In the genomic region with DNA sequence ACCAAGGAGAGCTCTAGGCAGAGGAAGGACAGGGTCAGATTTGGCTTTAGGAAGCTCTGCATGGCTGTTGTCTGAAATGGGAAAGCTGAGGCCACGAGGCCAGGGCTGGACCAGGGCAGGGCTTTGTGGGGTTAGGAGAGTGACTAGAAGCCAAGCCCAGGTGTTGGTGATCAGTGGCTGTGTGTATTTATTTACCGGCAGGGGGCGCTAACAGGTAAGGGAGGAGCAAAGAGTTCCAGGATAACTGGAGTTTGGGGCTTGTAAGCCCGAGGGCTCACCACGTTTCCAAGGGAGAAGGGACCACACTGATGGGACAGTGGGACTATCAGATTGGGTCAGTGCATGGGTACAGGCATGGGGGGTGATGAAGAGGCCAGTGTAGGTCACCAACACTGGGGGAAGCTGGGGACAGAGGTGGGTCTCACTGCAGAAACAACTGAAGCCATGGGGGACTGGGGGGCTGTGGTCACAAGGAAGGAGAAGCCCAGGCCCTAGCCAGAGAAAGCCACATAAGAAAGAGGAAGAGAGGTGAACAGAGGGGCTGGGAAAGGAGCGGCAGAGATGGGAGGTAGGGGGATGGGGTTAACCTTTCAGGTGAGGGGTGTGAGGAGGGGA, we compare ENCODE assay signal across 8 cellular contexts. TPM values are rescaled to one million over a fixed set of nuclear protein-coding genes. Genes with fewer than 3 reads are reported as not detected.
DNase-seq lines count a peak whose midpoint lies in the region; ATAC-seq and TF ChIP-seq lines count a peak whose summit lies in the region.

No MANE protein-coding gene starts in this region.

- WGBS in transverse colon (ENCODE audit: low coverage in 1 of 2), 2 donors, result 0 to 20% methylated on average over 3 to 6 of the region's 6 CpGs

- peaks cover 6% of the 10 kb centered on the region for H3K36me3 ChIP-seq in H7 (replicated peaks; ENCODE audit: control insufficient read depth, insufficient read depth, low read length)
- H3K36me3 ChIP-seq in mucosa of descending colon (ENCODE audit: low read depth), result no peaks in the 10 kb centered on the region
- no peaks in the 10 kb centered on the region for H3K36me3 ChIP-seq in transverse colon

- no peaks in the 10 kb centered on the region for H3K27me3 ChIP-seq in H7 (ENCODE audit: control insufficient read depth, insufficient read depth, low read length)
- H3K27me3 ChIP-seq in transverse colon, result no peaks in the 10 kb centered on the region

- no peak overlapping the region for H3K27ac ChIP-seq in transverse colon

- TF ChIP-seq CTCF in mucosa of descending colon (IDR thresholded peaks at IDR 0.05) (peak; percentile 52), transverse colon (IDR thresholded peaks at IDR 0.05) (peak; percentile 73 to 85 (median 76))

- H3K9me3 ChIP-seq in mucosa of descending colon (no peaks in the 10 kb centered on the region), transverse colon (no peaks in the 10 kb centered on the region)

- DNase-seq in CD1c-positive myeloid dendritic cell (ENCODE audit: extremely low spot score), result peak; percentile 75
- peak; percentile 95 for DNase-seq in H7
- peak; percentile 74 to 90 for DNase-seq in NCI-H526 (lab: John Stamatoyannopoulos, UW)
- DNase-seq in activated CD4-positive, alpha-beta T cell treated with anti-CD3 and anti-CD28 coated beads for 48 hours, result peak; percentile 67
- DNase-seq in dermis blood vessel endothelial cell, result peak; percentile 82
- peak in 1 of 3 donors; percentile 51 for DNase-seq in mucosa of descending colon
- DNase-seq in transverse colon, result peak; percentile 56

- H3K4me3 ChIP-seq in H7 (ENCODE audit: insufficient read depth, low read depth, low read length) (no peak overlapping the region), mucosa of descending colon (no peak overlapping the region), transverse colon (no peak overlapping the region)

- ATAC-seq in mucosa of descending colon, result peak; percentile 47
- ATAC-seq in HG03196 (IDR thresholded peaks at IDR 0.05; ENCODE audit: unreplicated experiment), result no peak

- H3K4me1 ChIP-seq in mucosa of descending colon (ENCODE audit: low read depth), result peaks cover 10% of the 10 kb centered on the region
- peaks cover 14 to 17% (median 16%) of the 10 kb centered on the region in 4 donors for H3K4me1 ChIP-seq in transverse colon

- no peak for TF ChIP-seq EP300 in transverse colon (IDR thresholded peaks at IDR 0.05; ENCODE audit: low read depth)

- in situ Hi-C loops in transverse colon (cut with MboI; ENCODE audit: low pct_ligation_motif_present in 1 of 4, low pct_unique_long_range_greater_than_20kb in 1 of 4, low sequenced_read_pairs in 3 of 4), result no loop called here

- TF ChIP-seq POLR2A in transverse colon (IDR thresholded peaks at IDR 0.05), result no peak

- intact Hi-C loops in mucosa of descending colon (cut with DNase I, micrococcal nuclease), result no loop called here
- intact Hi-C loops in transverse colon (cut with DNase I; ENCODE audit: low total_unique reads), result loop anchor here (10.0 kb wide), 2 partner anchors 86 to 166 kb away; a partner anchor contains a TSS

RNA-seq across cellular contexts. Expression of a gene that starts 3.9 kb away (rescaled TPM):
- total RNA-seq in H7 (2014; rRNA removed; shearing (Covaris generic)), result 208 and 225 TPM in 2 replicates
- 57.4 and 68.8 TPM in 2 replicates for total RNA-seq in dermis blood vessel endothelial cell
- 10 to 100 TPM; 54.4 to 62.8 (median 58.2) TPM for total RNA-seq in mucosa of descending colon
- total RNA-seq in transverse colon, result 10 to 100 TPM; 29.5 to 77.0 (median 54.0) TPM

RNA-seq across cellular contexts. Expression of a gene that starts 14.2 kb away (rescaled TPM):
- total RNA-seq in H7 (2014; rRNA removed; shearing (Covaris generic)), result 0.21 TPM in 1 of 2 replicates, not detected in the other
- total RNA-seq in dermis blood vessel endothelial cell, result not detected in 2 replicates
- not detected for total RNA-seq in mucosa of descending colon
- not detected for total RNA-seq in transverse colon

RNA-seq across cellular contexts. Expression of a gene that starts 16.0 kb away (rescaled TPM):
- total RNA-seq in H7 (2014; rRNA removed; shearing (Covaris generic)), result 0.07 TPM in 1 of 2 replicates, not detected in the other
- total RNA-seq in dermis blood vessel endothelial cell (not detected in 2 replicates), mucosa of descending colon (not detected), transverse colon (not detected)

RNA-seq across cellular contexts. Expression of a gene that starts 21.2 kb away (rescaled TPM):
- total RNA-seq in H7 (2014; rRNA removed; shearing (Covaris generic)), result not detected in 2 replicates
- 0.09 TPM in 1 of 2 replicates, not detected in the other for total RNA-seq in dermis blood vessel endothelial cell
- not detected for total RNA-seq in mucosa of descending colon
- total RNA-seq in transverse colon, result not detected

RNA-seq across cellular contexts. Expression of a gene that starts 35.8 kb away (rescaled TPM):
- 179 and 182 TPM in 2 replicates for total RNA-seq in H7 (2014; rRNA removed; shearing (Covaris generic))
- total RNA-seq in dermis blood vessel endothelial cell (0.34 TPM in 1 of 2 replicates, not detected in the other), mucosa of descending colon (10 to 100 TPM in 2 of 3 donors, 1 to 10 TPM in 1; 8.2 to 14.3 (median 10.7) TPM), transverse colon (10 to 100 TPM in 2 of 4 donors, 1 to 10 TPM in 2; 2.7 to 18.1 (median 10.0) TPM)
